Comparison of ENCODE assay signal across 27 cellular contexts in genomic region chr10:86391236-86391840, GRCh38. TPM values are rescaled to one million over a fixed set of nuclear protein-coding genes. Genes with fewer than 3 reads are reported as not detected.
DNase-seq lines count a peak whose midpoint lies in the region; ATAC-seq and TF ChIP-seq lines count a peak whose summit lies in the region.
"Had no signal": no experiment of that assay in that cellular context is flagged by ENCODE, and none has a peak within 500 bp of the region (broad histone marks: within the 10 kb centered on the region; RNA-seq: fewer than 3 reads in every experiment).

No MANE protein-coding gene starts in this region.

- no peak overlapping the region for H2BK120ac ChIP-seq in mesendoderm (ENCODE audit: low read depth, low read length)

- H3K36me3 Mint-ChIP-seq in CD4-positive, alpha-beta T cell (ENCODE audit: low read depth): no peaks in the 10 kb centered on the region
- H3K36me3 Mint-ChIP-seq in nephron progenitor cell (ENCODE audit: low read depth): no peaks in the 10 kb centered on the region
- H3K36me3 Mint-ChIP-seq: activated CD4-positive, alpha-beta memory T cell treated with anti-CD3 and anti-CD28 coated beads for 36 hours; CD8-positive, alpha-beta memory T cell; neural progenitor cell had no signal

- no peak overlapping the region for H3K4ac ChIP-seq in mesendoderm (ENCODE audit: low read depth, low read length)

- H3K4me3 Mint-ChIP-seq in CD4-positive, alpha-beta T cell: peak overlapping the region; percentile 8
- H3K4me3 Mint-ChIP-seq in nephron progenitor cell: no peak overlapping the region
- H3K4me3 Mint-ChIP-seq: activated CD4-positive, alpha-beta memory T cell treated with anti-CD3 and anti-CD28 coated beads for 36 hours; T-helper 1 cell treated with Interleukin-12 subunit alpha and Interleukin-12 subunit beta and Interleukin-4 antibody, amounts not matched to agents 30 μg/mL and 1 μg/mL, for 36 hours had no signal

- no peak overlapping the region for H2BK5ac ChIP-seq in mesendoderm (ENCODE audit: low read length)

- POLR2A ChIA-PET in CD4-positive, alpha-beta T cell (lab: Charles Lee): no interaction called here

- in situ Hi-C loops in brain microvascular endothelial cell (cut with HindIII; ENCODE audit: low pct_ligation_motif_present, low sequenced_read_pairs): no loop called here

- H3K23ac ChIP-seq in mesendoderm (ENCODE audit: low read length): peak overlapping the region; percentile 74

- no peak for ATAC-seq in CD4-positive, alpha-beta T cell (ENCODE audit: poor library complexity)
- no peak for ATAC-seq in HG03520 (IDR thresholded peaks at IDR 0.05; ENCODE audit: unreplicated experiment)
- ATAC-seq: body of pancreas, left cardiac atrium had no signal

- intact Hi-C loops in CD4-positive, alpha-beta T cell (cut with DNase I, micrococcal nuclease): no loop called here

- H3K27me3 ChIP-seq in CD4-positive, alpha-beta T cell (ENCODE audit: control insufficient read depth, insufficient read depth, low read length): peaks cover 20% of the 10 kb centered on the region
- no peaks in the 10 kb centered on the region for H3K27me3 ChIP-seq in mesendoderm (ENCODE audit: insufficient read depth, low read length, poor library complexity)
- peaks cover 5% of the 10 kb centered on the region for H3K27me3 ChIP-seq in brain microvascular endothelial cell (replicated peaks)
- H3K27me3 ChIP-seq: body of pancreas had no signal

- H3K4me3 ChIP-seq in GM12875 (ENCODE audit: low read depth, low read length): peak overlapping the region; percentile 50
- H3K4me3 ChIP-seq in mesendoderm (ENCODE audit: low read length): no peak overlapping the region
- no peak overlapping the region for H3K4me3 ChIP-seq in brain microvascular endothelial cell (ENCODE audit: low read depth, low read length)
- H3K4me3 ChIP-seq: body of pancreas, dorsolateral prefrontal cortex, hepatocyte, neural progenitor cell, SK-N-MC, suprapubic skin had no signal

- H3K56ac ChIP-seq in mesendoderm (ENCODE audit: low read length): no peak overlapping the region

- no peak overlapping the region for H4K5ac ChIP-seq in mesendoderm (ENCODE audit: low read length)

- TF ChIP-seq CTCF in CD4-positive, alpha-beta T cell (IDR thresholded peaks at IDR 0.05): no peak
- TF ChIP-seq CTCF in GM12875 (IDR thresholded peaks at IDR 0.05; ENCODE audit: borderline replicate concordance, insufficient read depth, low read depth, low read length): no peak
- no peak for TF ChIP-seq CTCF in brain microvascular endothelial cell (IDR thresholded peaks at IDR 0.05; ENCODE audit: low read depth, low read length, missing control alignments)
- TF ChIP-seq CTCF in nephron progenitor cell (IDR thresholded peaks at IDR 0.05): no peak

- H3K79me1 ChIP-seq in mesendoderm (ENCODE audit: low read length): no peaks in the 10 kb centered on the region

- CTCF ChIA-PET in CD4-positive, alpha-beta T cell (lab: Charles Lee): no interaction called here

- no peak overlapping the region for H3K18ac ChIP-seq in mesendoderm (ENCODE audit: low read length)

- no peaks in the 10 kb centered on the region for H3K9me3 Mint-ChIP-seq in CD4-positive, alpha-beta T cell
- H3K9me3 Mint-ChIP-seq in nephron progenitor cell: peaks cover 1% of the 10 kb centered on the region
- H3K9me3 Mint-ChIP-seq: activated CD4-positive, alpha-beta memory T cell treated with anti-CD3 and anti-CD28 coated beads for 36 hours; CD8-positive, alpha-beta memory T cell; T-helper 1 cell treated with Interleukin-12 subunit alpha and Interleukin-12 subunit beta and Interleukin-4 antibody, amounts not matched to agents 30 μg/mL and 1 μg/mL, for 36 hours had no signal

- no peak overlapping the region for H3K9ac ChIP-seq in mesendoderm (ENCODE audit: low read length)
- H3K9ac ChIP-seq: neural progenitor cell had no signal

- H4K8ac ChIP-seq in mesendoderm (ENCODE audit: low read depth, low read length): no peak overlapping the region

- no peak overlapping the region for H3K27ac Mint-ChIP-seq in CD4-positive, alpha-beta T cell
- no peak overlapping the region for H3K27ac Mint-ChIP-seq in nephron progenitor cell
- H3K27ac Mint-ChIP-seq: activated CD4-positive, alpha-beta memory T cell treated with anti-CD3 and anti-CD28 coated beads for 36 hours; neural progenitor cell; T-helper 1 cell treated with Interleukin-12 subunit alpha and Interleukin-12 subunit beta and Interleukin-4 antibody, amounts not matched to agents 30 μg/mL and 1 μg/mL, for 36 hours had no signal

- H3K9me3 ChIP-seq in CD4-positive, alpha-beta T cell (ENCODE audit: control insufficient read depth, low read length): no peaks in the 10 kb centered on the region
- H3K9me3 ChIP-seq: body of pancreas, suprapubic skin had no signal

- no peak overlapping the region for H3K4me2 ChIP-seq in mesendoderm (ENCODE audit: low read length)
- H3K4me2 ChIP-seq: hepatocyte, neural progenitor cell had no signal

- H3K27me3 Mint-ChIP-seq in CD4-positive, alpha-beta T cell: peaks cover 37% of the 10 kb centered on the region
- peaks cover 80% of the 10 kb centered on the region for H3K27me3 Mint-ChIP-seq in nephron progenitor cell (ENCODE audit: low read depth, poor library complexity)

- no peak overlapping the region for H2AK5ac ChIP-seq in mesendoderm (ENCODE audit: low read length)

- peaks cover 15% of the 10 kb centered on the region for H3K4me1 Mint-ChIP-seq in CD4-positive, alpha-beta T cell (ENCODE audit: low read depth)
- peaks cover 27% of the 10 kb centered on the region for H3K4me1 Mint-ChIP-seq in nephron progenitor cell

- H3K4me1 ChIP-seq in mesendoderm (ENCODE audit: control insufficient read depth, low read depth, low read length): no peaks in the 10 kb centered on the region

- DNase-seq in CD4-positive, alpha-beta T cell: no peak
- peak; percentile 17 for DNase-seq in NCI-H524 treated with DMSO at 0.1 percent for 48 hours (lab: John Stamatoyannopoulos, UW)
- DNase-seq in mesendoderm: no peak
- no peak for DNase-seq in brain microvascular endothelial cell
- DNase-seq in nephron progenitor cell: no peak
- DNase-seq: activated CD4-positive, alpha-beta memory T cell treated with anti-CD3 and anti-CD28 coated beads for 36 hours; activated CD4-positive, CD25-positive, alpha-beta regulatory T cell treated with anti-CD3 and anti-CD28 coated beads, Interleukin-2, amount 50 U/mL, for 72 hours; activated gamma-delta T cell treated with Interleukin-2 at 50 U/mL for 16 hours; body of pancreas; CD8-positive, alpha-beta memory T cell; DMS153; dorsolateral prefrontal cortex; left cardiac atrium; NCI-H1048; NCI-H187; NCI-H526 treated with DMSO at 0.1 percent for 48 hours; OCI-M1; stimulated activated CD4-positive, alpha-beta T cell treated with anti-CD3 and anti-CD28 coated beads, Interleukin-15, amount 100 ng/mL, for 24 hours; stimulated activated naive CD4-positive, alpha-beta T cell had no signal

- WGBS in mesendoderm (ENCODE audit: extremely low coverage, insufficient coverage, low lambda C conversion rate): no CpG with 5 or more reads among the region's 8 CpGs

- H3K27ac ChIP-seq in CD4-positive, alpha-beta T cell (ENCODE audit: low read depth, low read length): no peak overlapping the region
- H3K27ac ChIP-seq in mesendoderm (ENCODE audit: low read depth, low read length) (no peak overlapping the region), brain microvascular endothelial cell (no peak overlapping the region)
- H3K27ac ChIP-seq: body of pancreas, hepatocyte, neural progenitor cell, SK-N-MC, suprapubic skin had no signal

- H2BK15ac ChIP-seq in mesendoderm (replicated peaks; ENCODE audit: low read depth): no peak overlapping the region

- H3K36me3 ChIP-seq in mesendoderm (ENCODE audit: control insufficient read depth, insufficient read depth, low read length) (no peaks in the 10 kb centered on the region), brain microvascular endothelial cell (replicated peaks) (no peaks in the 10 kb centered on the region)
- H3K36me3 ChIP-seq: neural progenitor cell, suprapubic skin had no signal

- no peaks in the 10 kb centered on the region for H3K79me2 ChIP-seq in mesendoderm (ENCODE audit: control insufficient read depth, insufficient read depth, low read length)
- H3K79me2 ChIP-seq: hepatocyte had no signal

RNA-seq across cellular contexts. Expression of gene GRID1, which starts 24.7 kb away (rescaled TPM):
- total RNA-seq in CD4-positive, alpha-beta T cell: not detected
- polyA plus RNA-seq in mesendoderm (2013, experiment 1 of 2): 0.28 TPM
- polyA plus RNA-seq in mesendoderm (2013, experiment 2 of 2): 0.29 TPM
- total RNA-seq: activated CD4-positive, alpha-beta memory T cell treated with anti-CD3 and anti-CD28 coated beads for 36 hours; CD8-positive, alpha-beta memory T cell; HepG2 had no signal
- polyA plus RNA-seq: CD8-positive, alpha-beta memory T cell had no signal
